In genomic region chr16:87615621-87616041, GRCh38 we compare ENCODE assay signal across 38 cellular contexts. TPM values are rescaled to one million over a fixed set of nuclear protein-coding genes. Genes with fewer than 3 reads are reported as not detected.
"Had no signal": no experiment of that assay in that cellular context is flagged by ENCODE, and none has a peak within 500 bp of the region (broad histone marks: within the 10 kb centered on the region; RNA-seq: fewer than 3 reads in every experiment).

No MANE protein-coding gene starts in this region.

- DNase-seq: activated B cell treated with CpG ODN at 0.5 μM for 24 hours; activated CD4-positive, alpha-beta memory T cell treated with anti-CD3 and anti-CD28 coated beads, Interleukin-2, amount 10 ng/mL, durations not matched to agents 7 days and 5 days; activated CD4-positive, alpha-beta T cell treated with anti-CD3 and anti-CD28 coated beads for 48 hours; activated CD4-positive, CD25-positive, alpha-beta regulatory T cell treated with anti-CD3 and anti-CD28 coated beads, Interleukin-2, amount 50 U/mL, for 72 hours; activated CD8-positive, alpha-beta memory T cell treated with anti-CD3 and anti-CD28 coated beads for 24 hours; activated CD8-positive, alpha-beta memory T cell treated with anti-CD3 and anti-CD28 coated beads, Interleukin-2, amount 10 ng/mL, durations not matched to agents 7 days and 5 days; activated CD8-positive, alpha-beta memory T cell treated with anti-CD3 and anti-CD28 coated beads, Interleukin-2, amount 50 U/mL, for 48 hours; activated effector memory CD4-positive, alpha-beta T cell treated with Interleukin-2 at 50 U/mL for 16 hours; activated naive CD4-positive, alpha-beta T cell; activated naive CD4-positive, alpha-beta T cell treated with anti-CD3 and anti-CD28 coated beads, Interleukin-2, amount 50 U/mL, for 16 hours; activated naive CD8-positive, alpha-beta T cell treated with anti-CD3 and anti-CD28 coated beads for 36 hours; activated T-cell treated with anti-CD3 and anti-CD28 coated beads, Interleukin-2, amount 50 U/mL, for 48 hours; amniotic stem cell; Kasumi-1; KBM-7; MG63; MV-4-11; NCI-H1092 treated with DMSO at 0.1 percent for 48 hours; NCI-H1417; NCI-H146; NCI-H187; NCI-H2029 treated with DMSO at 0.1 percent for 48 hours; NCI-H2107; NCI-H2171; NCI-H510A; NCI-H526; NCI-H748 treated with DMSO at 0.1 percent for 48 hours; NK-92 treated with Interleukin-12 subunit alpha and Interleukin-12 subunit beta, amount 100 ng/mL, for 24 hours; PC-3; Peyer's patch; RPMI8226; SW 1271; T-helper 1 cell; T-helper 2 cell; T-helper 9 cell had no signal

- H3K27ac Mint-ChIP-seq: activated B cell treated with CpG ODN at 0.5 μM for 24 hours; activated CD4-positive, alpha-beta memory T cell treated with anti-CD3 and anti-CD28 coated beads, Interleukin-2, amount 10 ng/mL, durations not matched to agents 7 days and 5 days; activated CD8-positive, alpha-beta memory T cell treated with anti-CD3 and anti-CD28 coated beads, Interleukin-2, amount 10 ng/mL, durations not matched to agents 7 days and 5 days; activated naive CD8-positive, alpha-beta T cell treated with anti-CD3 and anti-CD28 coated beads for 36 hours had no signal

- H3K4me3 ChIP-seq: cardiac muscle cell, MG63, Peyer's patch had no signal

- H3K9me3 Mint-ChIP-seq: activated B cell treated with CpG ODN at 0.5 μM for 24 hours; activated CD4-positive, alpha-beta memory T cell treated with anti-CD3 and anti-CD28 coated beads, Interleukin-2, amount 10 ng/mL, durations not matched to agents 7 days and 5 days; activated naive CD8-positive, alpha-beta T cell treated with anti-CD3 and anti-CD28 coated beads for 36 hours had no signal

- H3K4me3 Mint-ChIP-seq: activated B cell treated with CpG ODN at 0.5 μM for 24 hours; activated CD4-positive, alpha-beta memory T cell treated with anti-CD3 and anti-CD28 coated beads, Interleukin-2, amount 10 ng/mL, durations not matched to agents 7 days and 5 days; activated CD8-positive, alpha-beta memory T cell treated with anti-CD3 and anti-CD28 coated beads, Interleukin-2, amount 10 ng/mL, durations not matched to agents 7 days and 5 days; activated naive CD8-positive, alpha-beta T cell treated with anti-CD3 and anti-CD28 coated beads for 36 hours had no signal

- H3K27me3 Mint-ChIP-seq: activated CD4-positive, alpha-beta memory T cell treated with anti-CD3 and anti-CD28 coated beads, Interleukin-2, amount 10 ng/mL, durations not matched to agents 7 days and 5 days; activated CD8-positive, alpha-beta memory T cell treated with anti-CD3 and anti-CD28 coated beads, Interleukin-2, amount 10 ng/mL, durations not matched to agents 7 days and 5 days had no signal

- H3K36me3 ChIP-seq: cardiac muscle cell, MG63, Peyer's patch had no signal

- H3K36me3 Mint-ChIP-seq: activated CD8-positive, alpha-beta memory T cell treated with anti-CD3 and anti-CD28 coated beads, Interleukin-2, amount 10 ng/mL, durations not matched to agents 7 days and 5 days; activated naive CD8-positive, alpha-beta T cell treated with anti-CD3 and anti-CD28 coated beads for 36 hours had no signal

- H3K4me1 Mint-ChIP-seq: activated B cell treated with CpG ODN at 0.5 μM for 24 hours; activated CD4-positive, alpha-beta memory T cell treated with anti-CD3 and anti-CD28 coated beads, Interleukin-2, amount 10 ng/mL, durations not matched to agents 7 days and 5 days; activated CD8-positive, alpha-beta memory T cell treated with anti-CD3 and anti-CD28 coated beads, Interleukin-2, amount 10 ng/mL, durations not matched to agents 7 days and 5 days; activated naive CD8-positive, alpha-beta T cell treated with anti-CD3 and anti-CD28 coated beads for 36 hours had no signal

- H3K9me3 ChIP-seq: MG63, Peyer's patch had no signal

- H3K27me3 ChIP-seq: cardiac muscle cell, MG63, Peyer's patch had no signal

- H3K27ac ChIP-seq: cardiac muscle cell, Peyer's patch, VCaP had no signal

- H3K4me1 ChIP-seq: Peyer's patch had no signal

RNA-seq across cellular contexts. Expression of gene JPH3, which starts 13.3 kb away (rescaled TPM):
- total RNA-seq: activated B cell treated with CpG ODN at 0.5 μM for 24 hours; activated CD4-positive, alpha-beta memory T cell treated with anti-CD3 and anti-CD28 coated beads, Interleukin-2, amount 10 ng/mL, durations not matched to agents 7 days and 5 days; activated CD8-positive, alpha-beta memory T cell treated with anti-CD3 and anti-CD28 coated beads, Interleukin-2, amount 10 ng/mL, durations not matched to agents 7 days and 5 days; PC-3 had no signal
- polyA plus RNA-seq: aorta had no signal
